26 cellular contexts compared by ENCODE assay signal in the genomic region with DNA sequence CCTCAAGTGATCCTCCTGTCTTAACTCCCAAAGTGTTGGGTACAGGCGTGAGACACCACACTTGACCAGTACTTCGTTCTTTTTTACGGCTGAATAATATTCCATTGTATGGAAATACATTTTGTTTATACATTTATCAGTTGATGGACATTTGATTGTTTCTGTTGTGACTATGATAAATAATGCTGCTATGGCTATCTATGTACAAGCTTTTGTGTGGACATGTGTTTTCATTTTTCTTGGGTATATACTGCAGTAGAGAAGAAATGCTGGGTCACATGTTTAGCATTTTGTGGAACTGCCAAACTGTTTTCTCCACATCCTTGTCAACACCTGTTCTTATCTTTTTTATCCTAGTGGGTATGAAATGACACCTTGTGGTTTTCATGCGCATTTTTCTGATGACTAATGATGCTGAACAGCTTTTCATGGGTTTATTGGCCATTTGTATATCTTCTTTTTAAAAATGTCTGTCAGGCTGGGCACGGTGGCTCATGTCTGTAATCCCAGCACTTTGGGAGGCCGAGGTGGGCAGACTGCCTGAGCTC. TPM values are rescaled to one million over a fixed set of nuclear protein-coding genes. Genes with fewer than 3 reads are reported as not detected.
A peak's percentile ranks its signal among the peaks of the same experiment; 100 is the strongest.
DNase-seq lines count a peak whose midpoint lies in the region; ATAC-seq and TF ChIP-seq lines count a peak whose summit lies in the region.
"Had no signal": no experiment of that assay in that cellular context is flagged by ENCODE, and none has a peak within 500 bp of the region (broad histone marks: within the 10 kb centered on the region; RNA-seq: fewer than 3 reads in every experiment).

No MANE protein-coding gene starts in this region.

- H3K27me3 ChIP-seq in SJSA1 (replicated peaks): no peaks in the 10 kb centered on the region
- H3K27me3 ChIP-seq in thyroid gland: no peaks in the 10 kb centered on the region
- H3K27me3 ChIP-seq: upper lobe of right lung had no signal

- peak overlapping the region; percentile 77 for H3K27ac ChIP-seq in SJSA1
- H3K27ac ChIP-seq in thyroid gland: no peak overlapping the region
- H3K27ac ChIP-seq: HL-60, spleen, upper lobe of right lung had no signal

- no peaks in the 10 kb centered on the region for H3K9me3 Mint-ChIP-seq in activated naive CD4-positive, alpha-beta T cell treated with anti-CD3 and anti-CD28 coated beads for 36 hours
- H3K9me3 Mint-ChIP-seq: activated CD4-positive, alpha-beta memory T cell treated with anti-CD3 and anti-CD28 coated beads, Interleukin-2, amount 10 ng/mL, durations not matched to agents 7 days and 5 days; central memory CD8-positive, alpha-beta T cell; IgD-negative memory B cell had no signal

- H3K4me3 ChIP-seq in SJSA1 (no peak overlapping the region), thyroid gland (replicated peaks in 1 of 3) (no peak overlapping the region)
- H3K4me3 ChIP-seq: spleen, upper lobe of right lung had no signal

- CTCF ChIA-PET in activated naive CD4-positive, alpha-beta T cell treated with anti-CD3 and anti-CD28 coated beads for 36 hours (lab: Charles Lee): interaction anchor here (0.6 kb wide), 1 partner anchor 85 kb away, joined by 3 read pairs; no protein-coding TSS in a partner anchor

- H3K36me3 ChIP-seq in SJSA1 (no peaks in the 10 kb centered on the region), thyroid gland (no peaks in the 10 kb centered on the region)
- H3K36me3 ChIP-seq: spleen, upper lobe of right lung had no signal

- no peak overlapping the region for H3K4me3 Mint-ChIP-seq in activated naive CD4-positive, alpha-beta T cell treated with anti-CD3 and anti-CD28 coated beads for 36 hours
- H3K4me3 Mint-ChIP-seq: activated CD4-positive, alpha-beta memory T cell treated with anti-CD3 and anti-CD28 coated beads, Interleukin-2, amount 10 ng/mL, durations not matched to agents 7 days and 5 days; central memory CD8-positive, alpha-beta T cell; IgD-negative memory B cell had no signal

- H3K4me1 Mint-ChIP-seq in activated naive CD4-positive, alpha-beta T cell treated with anti-CD3 and anti-CD28 coated beads for 36 hours (ENCODE audit: low read depth): no peaks in the 10 kb centered on the region
- H3K4me1 Mint-ChIP-seq: central memory CD8-positive, alpha-beta T cell had no signal

- ATAC-seq in HG03521 (IDR thresholded peaks at IDR 0.05; ENCODE audit: unreplicated experiment) (no peak), HG03460 (IDR thresholded peaks at IDR 0.05; ENCODE audit: unreplicated experiment) (no peak)
- ATAC-seq: Panc1 had no signal

- H3K4me1 ChIP-seq in SJSA1 (replicated peaks): peaks cover 27% of the 10 kb centered on the region
- H3K4me1 ChIP-seq in thyroid gland: no peaks in the 10 kb centered on the region
- H3K4me1 ChIP-seq: upper lobe of right lung had no signal

- DNase-seq in ELR (ENCODE audit: low read depth) (peak; percentile 27), LoVo (ENCODE audit: low spot score) (peak; percentile 56), SJSA1 (ENCODE audit: low read depth in 1 of 2, low spot score in 2 of 2) (peak in 1 of 2 experiments; percentile 25), kidney tubule cell (ENCODE audit: low spot score) (peak; percentile 36), thyroid gland (no peak)
- DNase-seq in activated naive CD4-positive, alpha-beta T cell treated with anti-CD3 and anti-CD28 coated beads for 36 hours: no peak
- DNase-seq: activated CD4-positive, alpha-beta memory T cell treated with anti-CD3 and anti-CD28 coated beads, Interleukin-2, amount 10 ng/mL, durations not matched to agents 7 days and 5 days; activated naive CD4-positive, alpha-beta T cell; activated T-cell treated with anti-CD3 and anti-CD28 coated beads for 4 hours; AML-193; amygdala; foreskin melanocyte; kidney glomerular epithelial cell; NCI-H1048; NCI-H774; nucleus accumbens; retina; stimulated activated CD4-positive, alpha-beta T cell treated with anti-CD3 and anti-CD28 coated beads, Interleukin-4, amount 100 ng/mL, for 4 hours; upper lobe of right lung had no signal

- intact Hi-C loops in activated naive CD4-positive, alpha-beta T cell treated with anti-CD3 and anti-CD28 coated beads for 36 hours (cut with micrococcal nuclease): no loop called here
- intact Hi-C loops in thyroid gland (cut with DNase I): no loop called here

- H3K27ac Mint-ChIP-seq in activated naive CD4-positive, alpha-beta T cell treated with anti-CD3 and anti-CD28 coated beads for 36 hours: no peak overlapping the region
- H3K27ac Mint-ChIP-seq: activated CD4-positive, alpha-beta memory T cell treated with anti-CD3 and anti-CD28 coated beads, Interleukin-2, amount 10 ng/mL, durations not matched to agents 7 days and 5 days; IgD-negative memory B cell had no signal

- H3K36me3 Mint-ChIP-seq in activated naive CD4-positive, alpha-beta T cell treated with anti-CD3 and anti-CD28 coated beads for 36 hours (ENCODE audit: low read depth): no peaks in the 10 kb centered on the region
- H3K36me3 Mint-ChIP-seq: IgD-negative memory B cell had no signal

- H3K9me3 ChIP-seq in SJSA1 (replicated peaks) (no peaks in the 10 kb centered on the region), thyroid gland (no peaks in the 10 kb centered on the region)
- H3K9me3 ChIP-seq: spleen, upper lobe of right lung had no signal

- H3K27me3 Mint-ChIP-seq in activated naive CD4-positive, alpha-beta T cell treated with anti-CD3 and anti-CD28 coated beads for 36 hours (ENCODE audit: low read depth): no peaks in the 10 kb centered on the region
- H3K27me3 Mint-ChIP-seq: activated CD4-positive, alpha-beta memory T cell treated with anti-CD3 and anti-CD28 coated beads, Interleukin-2, amount 10 ng/mL, durations not matched to agents 7 days and 5 days; central memory CD8-positive, alpha-beta T cell had no signal

- no peak for TF ChIP-seq CTCF in thyroid gland (IDR thresholded peaks at IDR 0.05)

- no peak for TF ChIP-seq POLR2A in thyroid gland (IDR thresholded peaks at IDR 0.05)

- 79 to 81% methylated on average over 6 of the region's 6 CpGs for WGBS in thyroid gland, 2 donors

RNA-seq across cellular contexts. Expression of gene SAT1, which starts 37.3 kb away (rescaled TPM):
- total RNA-seq in SJSA1 (2014; rRNA removed; shearing (Covaris generic)): 60.2 and 114 TPM in 2 replicates
- 100 to 1,000 TPM; 629 to 649 TPM for total RNA-seq in activated naive CD4-positive, alpha-beta T cell treated with anti-CD3 and anti-CD28 coated beads for 36 hours
- 1,000 to 10,000 TPM in 1 of 4 donors, 100 to 1,000 TPM in 3; 768 to 1,187 (median 831) TPM for total RNA-seq in thyroid gland

Comparison
In these comparisons a context has a peak if more than half of its experiments do, and no peak if none do; other contexts are left out.
1. DNase-seq: peak in ELR (single experiment), LoVo (single experiment) and kidney tubule cell (single experiment); none in activated naive CD4-positive, alpha-beta T cell treated with anti-CD3 and anti-CD28 coated beads for 36 hours (single experiment) and thyroid gland (0 of 2).